8 cellular contexts compared by ENCODE assay signal in the genomic region with DNA sequence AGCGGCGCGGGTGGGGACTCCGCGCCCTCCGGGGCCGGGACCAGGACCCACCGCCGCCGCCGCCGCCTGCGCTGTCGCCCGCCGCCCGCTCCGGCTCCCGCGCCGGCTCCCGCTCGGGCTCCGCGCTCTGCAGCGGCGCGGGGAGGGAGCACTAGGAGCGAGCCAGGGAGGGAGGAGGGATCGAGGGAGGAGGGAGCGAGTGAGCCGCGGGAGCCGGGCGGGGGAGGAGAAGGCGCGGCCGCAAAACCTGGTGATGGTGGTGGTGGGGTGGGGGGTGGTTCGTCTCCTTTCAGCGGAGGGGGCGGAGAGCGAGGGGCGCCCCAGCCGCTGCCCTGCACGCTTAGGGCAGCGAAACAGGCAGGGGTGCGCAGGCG. TPM values are rescaled to one million over a fixed set of nuclear protein-coding genes. Genes with fewer than 3 reads are reported as not detected.
DNase-seq lines count a peak whose midpoint lies in the region; ATAC-seq and TF ChIP-seq lines count a peak whose summit lies in the region.

A gene with protein sequence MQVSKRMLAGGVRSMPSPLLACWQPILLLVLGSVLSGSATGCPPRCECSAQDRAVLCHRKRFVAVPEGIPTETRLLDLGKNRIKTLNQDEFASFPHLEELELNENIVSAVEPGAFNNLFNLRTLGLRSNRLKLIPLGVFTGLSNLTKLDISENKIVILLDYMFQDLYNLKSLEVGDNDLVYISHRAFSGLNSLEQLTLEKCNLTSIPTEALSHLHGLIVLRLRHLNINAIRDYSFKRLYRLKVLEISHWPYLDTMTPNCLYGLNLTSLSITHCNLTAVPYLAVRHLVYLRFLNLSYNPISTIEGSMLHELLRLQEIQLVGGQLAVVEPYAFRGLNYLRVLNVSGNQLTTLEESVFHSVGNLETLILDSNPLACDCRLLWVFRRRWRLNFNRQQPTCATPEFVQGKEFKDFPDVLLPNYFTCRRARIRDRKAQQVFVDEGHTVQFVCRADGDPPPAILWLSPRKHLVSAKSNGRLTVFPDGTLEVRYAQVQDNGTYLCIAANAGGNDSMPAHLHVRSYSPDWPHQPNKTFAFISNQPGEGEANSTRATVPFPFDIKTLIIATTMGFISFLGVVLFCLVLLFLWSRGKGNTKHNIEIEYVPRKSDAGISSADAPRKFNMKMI (minus strand): TSS at position 153 of the 374 bp plus-strand sequence. CDS start 597 bp downstream, outside the sequence.

- H3K9me3 ChIP-seq in transverse colon = no peaks in the 10 kb centered on the region

- in situ Hi-C loops in transverse colon (cut with MboI; ENCODE audit: low pct_ligation_motif_present in 1 of 4, low pct_unique_long_range_greater_than_20kb in 1 of 4, low sequenced_read_pairs in 3 of 4) = loop anchor here in 2 of 4 donors (25.0 kb wide), 1 partner anchor 180 kb away; no protein-coding TSS in a partner anchor

- DNase-seq in AG09309 (ENCODE audit: low read depth) (no peak), medulla oblongata (ENCODE audit: extremely low spot score) (peak; percentile 59), transverse colon (no peak), H4 (ENCODE audit: low spot score) (no peak)
- DNase-seq in activated CD4-positive, alpha-beta T cell treated with anti-CD3 and anti-CD28 coated beads for 4 hours = no peak

- ATAC-seq in HG02973 (IDR thresholded peaks at IDR 0.05; ENCODE audit: unreplicated experiment) = no peak

- TF ChIP-seq RAD21 in Ishikawa (IDR thresholded peaks at IDR 0.05; ENCODE audit: low read depth) = no peak

- peak within 1 kb of the TSS; percentile 44 for H3K4me3 ChIP-seq in AG09309 (ENCODE audit: control insufficient read depth, low read depth, low read length)
- peak within 1 kb of the TSS; percentile 8 to 53 (median 28) for H3K4me3 ChIP-seq in transverse colon

- H3K36me3 ChIP-seq in transverse colon = no peaks in the 10 kb centered on the region

- H3K27ac ChIP-seq in cingulate gyrus (ENCODE audit: low read depth, low read length) (peak within 1 kb of the TSS; percentile 75), transverse colon (no peak within 1 kb of the TSS)

- TF ChIP-seq EP300 in Ishikawa (IDR thresholded peaks at IDR 0.05; ENCODE audit: borderline replicate concordance) (no peak), transverse colon (IDR thresholded peaks at IDR 0.05; ENCODE audit: low read depth) (no peak)

- no peak for TF ChIP-seq POLR2A in transverse colon (IDR thresholded peaks at IDR 0.05)

- TF ChIP-seq CTCF in AG09309 (IDR thresholded peaks at IDR 0.05; ENCODE audit: control insufficient read depth, insufficient read depth, low read depth, low read length, missing control alignments) = no peak
- no peak for TF ChIP-seq CTCF in transverse colon (IDR thresholded peaks at IDR 0.05)

- H3K4me1 ChIP-seq in transverse colon = peaks cover 13 to 27% (median 20%) of the 10 kb centered on the region in 4 donors

- intact Hi-C loops in transverse colon (cut with DNase I; ENCODE audit: low total_unique reads) = no loop called here

- 0% methylated on average over 19 of the region's 48 CpGs; no CpG with 5 or more reads in 1 of the 2 donors for WGBS in transverse colon (ENCODE audit: low coverage in 1 of 2), 2 donors

- H3K27me3 ChIP-seq in transverse colon = peaks cover 67% of the 10 kb centered on the region

TF ChIP-seq in Ishikawa, 13 proteins besides CTCF, POLR2A, EP300 and RAD21:
- TF ChIP-seq, protein P1, sequence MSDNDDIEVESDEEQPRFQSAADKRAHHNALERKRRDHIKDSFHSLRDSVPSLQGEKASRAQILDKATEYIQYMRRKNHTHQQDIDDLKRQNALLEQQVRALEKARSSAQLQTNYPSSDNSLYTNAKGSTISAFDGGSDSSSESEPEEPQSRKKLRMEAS (IDR thresholded peaks at IDR 0.05) = no peak
- TF ChIP-seq ZBTB7A (IDR thresholded peaks at IDR 0.05; ENCODE audit: low read depth) (peak; percentile 1; the same call in 1 of the 2 replicates), FOXM1 (IDR thresholded peaks at IDR 0.05; ENCODE audit: borderline replicate concordance, low read depth) (no peak)

RNA-seq across cellular contexts. Expression of the gene that starts here (rescaled TPM):
- total RNA-seq in transverse colon = under 1 TPM in 2 of 4 donors, not detected in 2; 0.27 to 0.95 TPM
- total RNA-seq in H4 (2014; rRNA removed; shearing (Covaris generic)) = 0.41 TPM in 1 of 2 replicates, not detected in the other
